ENCODE assay signal across 13 cellular contexts in the genomic region with DNA sequence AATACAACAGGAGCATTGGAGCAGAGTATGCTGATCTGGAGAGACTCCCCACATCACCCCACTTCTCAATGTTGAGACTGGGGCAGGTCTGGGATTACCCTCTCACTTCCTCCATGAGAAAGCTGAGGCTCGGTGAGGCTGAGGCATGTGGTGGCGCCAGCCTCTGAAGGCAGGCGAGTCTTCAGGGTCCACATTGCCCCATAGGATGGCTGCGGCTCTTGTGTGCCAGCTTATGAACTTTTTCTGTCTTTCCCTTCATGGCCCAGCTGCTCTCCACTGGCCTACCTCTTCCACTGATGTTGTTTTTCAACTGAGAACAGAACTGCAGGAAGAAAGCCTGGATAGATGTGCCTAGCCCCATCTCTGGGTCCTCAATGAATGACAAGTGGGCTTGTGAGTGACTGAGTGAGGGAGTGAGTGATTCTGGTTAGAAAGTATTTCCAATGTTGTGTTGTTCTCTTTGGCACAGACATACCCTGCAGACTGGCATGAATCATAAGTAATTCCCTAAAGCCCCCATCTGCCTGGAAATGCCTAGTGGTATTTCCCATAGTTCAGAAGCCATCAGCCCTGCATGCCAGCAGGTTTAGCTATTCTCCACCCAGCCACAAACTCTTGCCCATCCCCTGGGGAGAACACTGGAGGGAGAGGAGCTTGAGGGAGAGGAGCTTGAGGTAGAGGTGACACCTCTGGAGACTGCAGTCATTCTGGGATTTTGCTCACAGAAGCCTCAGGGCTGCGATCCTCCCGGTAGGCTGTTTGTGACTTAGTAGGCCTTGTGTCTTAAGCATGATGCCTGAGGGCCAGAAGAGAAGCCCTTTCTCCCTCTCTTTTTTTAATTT. TPM values are rescaled to one million over a fixed set of nuclear protein-coding genes. Genes with fewer than 3 reads are reported as not detected.
DNase-seq lines count a peak whose midpoint lies in the region; ATAC-seq and TF ChIP-seq lines count a peak whose summit lies in the region.
"Had no signal": no experiment of that assay in that cellular context is flagged by ENCODE, and none has a peak within 500 bp of the region (broad histone marks: within the 10 kb centered on the region; RNA-seq: fewer than 3 reads in every experiment).

No MANE protein-coding gene starts in this region.

- H3K9me3 ChIP-seq in esophagus squamous epithelium = no peaks in the 10 kb centered on the region
- no peaks in the 10 kb centered on the region for H3K9me3 ChIP-seq in skeletal muscle satellite cell (replicated peaks; ENCODE audit: low read length)
- H3K9me3 ChIP-seq: lower lobe of right lung had no signal

- no peak for TF ChIP-seq CTCF in esophagus squamous epithelium (IDR thresholded peaks at IDR 0.05)

- no peak overlapping the region for H3K4me3 Mint-ChIP-seq in activated T-helper 1 cell treated with anti-CD3 and anti-CD28 coated beads, Interleukin-12 subunit alpha, Interleukin-12 subunit beta, Interleukin-2, Interleukin-4 antibody, amounts not matched to agents 30 ng/mL and 10 ng/mL and 1 ng/mL, durations not matched to agents 14 hours and 24 hours and 36 hours

- DNase-seq in HCEC 1CT (peak; percentile 37), T1000 (lab: John Stamatoyannopoulos, UW) (peak; percentile 64), esophagus squamous epithelium (lab: John Stamatoyannopoulos, UW) (no peak), DMS79 treated with DMSO at 0.1 percent for 48 hours (lab: John Stamatoyannopoulos, UW) (no peak), cerebellar nuclear complex (lab: John Stamatoyannopoulos, UW) (no peak)
- no peak for DNase-seq in activated T-helper 1 cell treated with anti-CD3 and anti-CD28 coated beads, Interleukin-12 subunit alpha, Interleukin-12 subunit beta, Interleukin-2, Interleukin-4 antibody, amounts not matched to agents 30 ng/mL and 10 ng/mL and 1 ng/mL, durations not matched to agents 14 hours and 24 hours and 36 hours (ENCODE audit: low spot score)
- DNase-seq: activated effector memory CD4-positive, alpha-beta T cell treated with anti-CD3 and anti-CD28 coated beads, Interleukin-2, amount 50 U/mL, for 16 hours; lower lobe of right lung; NCI-H2029; stimulated activated naive CD8-positive, alpha-beta T cell treated with anti-CD3 and anti-CD28 coated beads, Interleukin-15, Interleukin-2, amounts not matched to agents 100 U/mL and 50 U/mL, for 24 hours had no signal

- no peaks in the 10 kb centered on the region for H3K36me3 Mint-ChIP-seq in activated T-helper 1 cell treated with anti-CD3 and anti-CD28 coated beads, Interleukin-12 subunit alpha, Interleukin-12 subunit beta, Interleukin-2, Interleukin-4 antibody, amounts not matched to agents 30 ng/mL and 10 ng/mL and 1 ng/mL, durations not matched to agents 14 hours and 24 hours and 36 hours (ENCODE audit: low read depth)

- peak overlapping the region; percentile 23 to 57 (median 46) for H3K27ac ChIP-seq in esophagus squamous epithelium
- H3K27ac ChIP-seq: lower lobe of right lung, parathyroid adenoma had no signal

- no peak for TF ChIP-seq POLR2A in esophagus squamous epithelium (IDR thresholded peaks at IDR 0.05)

- no peak for ATAC-seq in HG03097 (IDR thresholded peaks at IDR 0.05; ENCODE audit: low FRiP score, unreplicated experiment)
- ATAC-seq: lower lobe of right lung; stimulated activated naive CD8-positive, alpha-beta T cell treated with anti-CD3 and anti-CD28 coated beads, Interleukin-15, Interleukin-2, amounts not matched to agents 100 U/mL and 50 U/mL, for 24 hours had no signal

- H3K9me3 Mint-ChIP-seq in activated T-helper 1 cell treated with anti-CD3 and anti-CD28 coated beads, Interleukin-12 subunit alpha, Interleukin-12 subunit beta, Interleukin-2, Interleukin-4 antibody, amounts not matched to agents 30 ng/mL and 10 ng/mL and 1 ng/mL, durations not matched to agents 14 hours and 24 hours and 36 hours = no peaks in the 10 kb centered on the region

- H3K36me3 ChIP-seq in esophagus squamous epithelium = no peaks in the 10 kb centered on the region
- no peaks in the 10 kb centered on the region for H3K36me3 ChIP-seq in skeletal muscle satellite cell (ENCODE audit: insufficient read depth, low read length)
- H3K36me3 ChIP-seq: lower lobe of right lung had no signal

- WGBS in esophagus squamous epithelium, 2 donors = 83 to 85% methylated on average over 6 of the region's 6 CpGs

- H3K9ac ChIP-seq in skeletal muscle satellite cell (ENCODE audit: low read depth, low read length) = peak overlapping the region; percentile 65
- H3K9ac ChIP-seq: parathyroid adenoma had no signal

- H3K27me3 ChIP-seq in esophagus squamous epithelium = peaks cover 0 to 5% (median 0%) of the 10 kb centered on the region in 4 donors
- H3K27me3 ChIP-seq in skeletal muscle satellite cell (ENCODE audit: control insufficient read depth, insufficient read depth, low read length) = no peaks in the 10 kb centered on the region

- no peak overlapping the region for H3K27ac Mint-ChIP-seq in activated T-helper 1 cell treated with anti-CD3 and anti-CD28 coated beads, Interleukin-12 subunit alpha, Interleukin-12 subunit beta, Interleukin-2, Interleukin-4 antibody, amounts not matched to agents 30 ng/mL and 10 ng/mL and 1 ng/mL, durations not matched to agents 14 hours and 24 hours and 36 hours

- intact Hi-C loops in esophagus squamous epithelium (cut with DNase I) = no loop called here
- intact Hi-C loops in activated T-helper 1 cell treated with anti-CD3 and anti-CD28 coated beads, Interleukin-12 subunit alpha, Interleukin-12 subunit beta, Interleukin-2, Interleukin-4 antibody, amounts not matched to agents 30 ng/mL and 10 ng/mL and 1 ng/mL, durations not matched to agents 14 hours and 24 hours and 36 hours (cut with micrococcal nuclease) = no loop called here

- no peaks in the 10 kb centered on the region for H3K4me1 Mint-ChIP-seq in activated T-helper 1 cell treated with anti-CD3 and anti-CD28 coated beads, Interleukin-12 subunit alpha, Interleukin-12 subunit beta, Interleukin-2, Interleukin-4 antibody, amounts not matched to agents 30 ng/mL and 10 ng/mL and 1 ng/mL, durations not matched to agents 14 hours and 24 hours and 36 hours (ENCODE audit: low read depth)

- peak overlapping the region; percentile 53 for H3K4me2 ChIP-seq in skeletal muscle satellite cell (ENCODE audit: low read length)

- peaks cover 35% of the 10 kb centered on the region for H3K27me3 Mint-ChIP-seq in activated T-helper 1 cell treated with anti-CD3 and anti-CD28 coated beads, Interleukin-12 subunit alpha, Interleukin-12 subunit beta, Interleukin-2, Interleukin-4 antibody, amounts not matched to agents 30 ng/mL and 10 ng/mL and 1 ng/mL, durations not matched to agents 14 hours and 24 hours and 36 hours (ENCODE audit: insufficient read depth)

- H3K4me1 ChIP-seq in esophagus squamous epithelium (peaks cover 29 to 58% (median 40%) of the 10 kb centered on the region in 3 donors), skeletal muscle satellite cell (ENCODE audit: control insufficient read depth, insufficient read depth, low read length) (peaks cover 64% of the 10 kb centered on the region)

- H3K4me3 ChIP-seq in esophagus squamous epithelium (no peak overlapping the region), skeletal muscle satellite cell (ENCODE audit: low read length) (no peak overlapping the region)
- H3K4me3 ChIP-seq: lower lobe of right lung had no signal

RNA-seq across cellular contexts. Expression of gene AMOTL2, which starts 56.9 kb away (rescaled TPM):
- total RNA-seq in esophagus squamous epithelium = 10 to 100 TPM; 54.5 to 99.0 (median 59.1) TPM
- 40.8 and 77.5 TPM in 2 replicates for total RNA-seq in skeletal muscle satellite cell (2012; rRNA removed)
- total RNA-seq in activated T-helper 1 cell treated with anti-CD3 and anti-CD28 coated beads, Interleukin-12 subunit alpha, Interleukin-12 subunit beta, Interleukin-2, Interleukin-4 antibody, amounts not matched to agents 30 ng/mL and 10 ng/mL and 1 ng/mL, durations not matched to agents 14 hours and 24 hours and 36 hours = not detected in 2 replicates

Comparison
In these comparisons a context has a peak if more than half of its experiments do, and no peak if none do; other contexts are left out.
1. DNase-seq: peak in HCEC 1CT (single experiment) and T1000 (single experiment); none in esophagus squamous epithelium (single experiment), activated T-helper 1 cell treated with anti-CD3 and anti-CD28 coated beads, Interleukin-12 subunit alpha, Interleukin-12 subunit beta, Interleukin-2, Interleukin-4 antibody, amounts not matched to agents 30 ng/mL and 10 ng/mL and 1 ng/mL, durations not matched to agents 14 hours and 24 hours and 36 hours (single experiment), DMS79 treated with DMSO at 0.1 percent for 48 hours (single experiment) and cerebellar nuclear complex (0 of 2).
2. RNA of gene AMOTL2, which starts 56.9 kb away (total RNA-seq): 54.5 to 99.0 TPM in esophagus squamous epithelium; not detected in activated T-helper 1 cell treated with anti-CD3 and anti-CD28 coated beads, Interleukin-12 subunit alpha, Interleukin-12 subunit beta, Interleukin-2, Interleukin-4 antibody, amounts not matched to agents 30 ng/mL and 10 ng/mL and 1 ng/mL, durations not matched to agents 14 hours and 24 hours and 36 hours; every median in the first group is over 10 times any median in the second.